In the genomic region with DNA sequence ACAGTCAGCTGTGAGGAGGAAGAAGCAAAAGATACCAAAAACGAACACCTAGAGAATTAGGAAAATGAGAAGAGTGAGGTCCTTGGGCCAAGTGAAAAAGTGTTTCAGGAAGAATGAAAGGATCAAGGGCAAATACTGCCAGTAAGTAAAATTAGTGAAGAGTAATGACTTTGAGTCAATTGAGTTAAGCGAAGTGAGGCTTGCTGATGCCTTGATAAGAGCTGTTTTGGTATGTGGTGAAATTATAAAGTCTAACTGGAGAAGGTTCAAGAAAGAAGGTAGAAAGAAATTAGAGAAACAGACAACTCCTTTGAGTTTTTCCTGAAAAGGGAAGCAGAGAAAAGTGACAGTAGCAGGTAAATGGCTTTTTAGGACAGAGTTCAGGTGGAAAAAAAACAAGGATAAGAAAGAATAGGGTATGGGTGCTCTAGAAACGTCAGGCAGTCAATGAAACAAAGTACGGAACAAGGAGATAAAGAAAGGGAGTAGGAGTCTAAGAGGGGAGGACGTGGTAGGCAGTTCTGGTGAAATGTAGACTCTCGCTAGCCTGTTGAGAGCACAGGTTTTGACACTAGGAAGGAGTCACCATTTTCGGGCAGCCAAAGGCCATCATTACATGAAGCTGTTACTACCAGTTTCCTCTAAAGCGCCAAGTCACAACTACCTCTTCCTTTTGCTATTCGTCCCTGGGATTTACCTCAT, we compare ENCODE assay signal across 9 cellular contexts.
"Had no signal": no experiment of that assay in that cellular context is flagged by ENCODE, and none has a peak within 500 bp of the region (broad histone marks: within the 10 kb centered on the region; RNA-seq: fewer than 3 reads in every experiment).

No MANE protein-coding gene starts in this region.

- H2AFZ ChIP-seq: GM23248 had no signal

- H3K9ac ChIP-seq: GM23248 had no signal

- H3K9me3 Mint-ChIP-seq: H9, HFFc6, IgD-negative memory B cell had no signal

- H3K4me3 ChIP-seq: GM23248 had no signal

- DNase-seq: GOT3, H9, HCEC 1CT, HFFc6, KG1 had no signal

- FAIRE-seq: HepG2 had no signal

- H3K36me3 Mint-ChIP-seq: IgD-negative memory B cell had no signal

- H3K27ac ChIP-seq: GM23248, HL-60 had no signal

- H3K4me1 Mint-ChIP-seq: H9, IgD-negative memory B cell had no signal

- H3K27ac Mint-ChIP-seq: H9, HFFc6, IgD-negative memory B cell had no signal

- ATAC-seq: HepG2 had no signal

- H3K27me3 Mint-ChIP-seq: IgD-negative memory B cell had no signal

- H3K4me3 Mint-ChIP-seq: H9, HFFc6, IgD-negative memory B cell had no signal
